15 cellular contexts compared by ENCODE assay signal in the genomic region with DNA sequence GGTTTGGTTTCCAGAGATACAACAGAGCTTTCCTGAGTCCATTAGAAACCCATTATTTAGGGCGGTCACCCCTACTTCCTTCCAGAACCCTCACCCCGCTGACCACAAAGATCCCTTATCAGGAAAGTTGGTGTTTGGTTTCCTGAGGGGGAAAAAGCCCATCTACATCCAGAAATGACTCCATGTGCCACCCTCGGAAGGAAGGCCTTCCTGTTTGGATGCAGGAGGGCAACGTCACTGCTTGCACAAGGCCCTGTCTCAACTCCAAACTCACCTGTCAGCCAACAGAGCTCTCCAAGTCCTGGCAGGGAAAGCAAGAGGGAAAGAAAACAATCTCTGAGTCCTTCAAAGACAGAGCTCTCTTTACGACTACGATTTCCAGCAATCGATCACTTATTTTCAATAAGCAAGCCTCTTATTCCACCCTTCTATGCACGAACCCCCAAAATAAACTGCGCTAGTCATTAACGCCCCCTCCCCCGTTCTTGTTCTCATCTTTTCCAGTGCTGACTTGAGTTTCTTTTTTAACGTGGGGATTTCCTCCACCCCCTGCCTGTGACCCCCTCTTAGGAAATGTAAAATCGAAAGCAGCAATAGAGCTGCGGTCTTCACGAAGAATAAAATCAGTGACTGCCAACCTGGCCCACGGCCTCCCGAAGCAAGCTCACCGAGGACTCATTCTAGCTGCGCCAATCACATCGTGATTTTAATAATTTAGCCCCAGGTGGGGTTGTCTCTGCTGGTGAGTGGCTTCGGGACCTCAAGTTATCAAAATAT. TPM values are rescaled to one million over a fixed set of nuclear protein-coding genes. Genes with fewer than 3 reads are reported as not detected.
DNase-seq lines count a peak whose midpoint lies in the region; ATAC-seq and TF ChIP-seq lines count a peak whose summit lies in the region.
"Had no signal": no experiment of that assay in that cellular context is flagged by ENCODE, and none has a peak within 500 bp of the region (broad histone marks: within the 10 kb centered on the region; RNA-seq: fewer than 3 reads in every experiment).

No MANE protein-coding gene starts in this region.

- no peaks in the 10 kb centered on the region for H3K79me2 ChIP-seq in GM23338 (replicated peaks; ENCODE audit: insufficient read depth)

- peaks cover 22% of the 10 kb centered on the region for H3K27me3 Mint-ChIP-seq in GM23338 (ENCODE audit: insufficient read depth, low read depth, poor library complexity)
- peaks cover 55 to 58% of the 10 kb centered on the region in 2 donors for H3K27me3 Mint-ChIP-seq in natural killer cell treated with Interleukin-12 subunit alpha and Interleukin-12 subunit beta and Interleukin-15 and Interleukin-18, amount 100 ng/mL, for 72 hours

- no peaks in the 10 kb centered on the region for H3K36me3 ChIP-seq in BLaER1 treated with 17β-estradiol and CSF1 and Interleukin-3, amounts not matched to agents 10 nM and 100 nM
- no peaks in the 10 kb centered on the region for H3K36me3 ChIP-seq in GM23338 (ENCODE audit: insufficient read depth)
- no peaks in the 10 kb centered on the region for H3K36me3 ChIP-seq in tibial nerve
- no peaks in the 10 kb centered on the region for H3K36me3 ChIP-seq in mucosa of descending colon (ENCODE audit: low read depth)

- WGBS in tibial nerve, 2 donors: 51 to 53% methylated on average over 21 of the region's 21 CpGs

- H3K27ac Mint-ChIP-seq in GM23338: peak overlapping the region; percentile 8; the same call in 1 of the 2 replicates
- H3K27ac Mint-ChIP-seq in natural killer cell treated with Interleukin-12 subunit alpha and Interleukin-12 subunit beta and Interleukin-15 and Interleukin-18, amount 100 ng/mL, for 72 hours: no peak overlapping the region
- H3K27ac Mint-ChIP-seq: CD14-positive monocyte; dendritic cell treated with granulocyte-macrophage colony-stimulating factor and Interleukin-4, amounts not matched to agents 40 ng/mL and 50 ng/mL, for 4 days had no signal

- peak overlapping the region in 9 of 11 experiments; percentile 22 to 68 (median 42); a peak in 15 of 22 replicates for H3K4me2 ChIP-seq in BLaER1 treated with 17β-estradiol and CSF1 and Interleukin-3, amounts not matched to agents 10 nM and 100 nM
- peak overlapping the region; percentile 70 for H3K4me2 ChIP-seq in GM23338

- no peak for TF ChIP-seq POLR2A in tibial nerve (IDR thresholded peaks at IDR 0.05)

- intact Hi-C loops in mucosa of descending colon (cut with DNase I, micrococcal nuclease): no loop called here

- peaks cover 0 to 6% (median 0%) of the 10 kb centered on the region in 11 experiments; a peak in 1 of 22 replicates for H3K27me3 ChIP-seq in BLaER1 treated with 17β-estradiol and CSF1 and Interleukin-3, amounts not matched to agents 10 nM and 100 nM
- H3K27me3 ChIP-seq in GM23338 (ENCODE audit: insufficient read depth) (0 out of 2 replicates have a peak, but pooled peaks cover 7% of the 10 kb centered on the region), tibial nerve (peaks cover 0 to 74% of the 10 kb centered on the region in 2 donors)

- no peak overlapping the region; a peak in 1 of 22 replicates for H3K27ac ChIP-seq in BLaER1 treated with 17β-estradiol and CSF1 and Interleukin-3, amounts not matched to agents 10 nM and 100 nM
- H3K27ac ChIP-seq in GM23338 (ENCODE audit: low read depth) (peak overlapping the region; percentile 26; the same call in 1 of the 2 replicates), tibial nerve (no peak overlapping the region)

- no peaks in the 10 kb centered on the region for H3F3A ChIP-seq in GM23338 (replicated peaks; ENCODE audit: low read depth)

- H3K9me3 Mint-ChIP-seq in GM23338: no peaks in the 10 kb centered on the region
- H3K9me3 Mint-ChIP-seq in natural killer cell treated with Interleukin-12 subunit alpha and Interleukin-12 subunit beta and Interleukin-15 and Interleukin-18, amount 100 ng/mL, for 72 hours: no peaks in the 10 kb centered on the region
- H3K9me3 Mint-ChIP-seq: dendritic cell treated with granulocyte-macrophage colony-stimulating factor and Interleukin-4, amounts not matched to agents 40 ng/mL and 50 ng/mL, for 4 days had no signal

- peak overlapping the region; percentile 19 for H2AFZ ChIP-seq in GM23338

- no peaks in the 10 kb centered on the region for H3K9me3 ChIP-seq in BLaER1 treated with 17β-estradiol and CSF1 and Interleukin-3, amounts not matched to agents 10 nM and 100 nM (replicated peaks in 1 of 11)
- H3K9me3 ChIP-seq in tibial nerve (no peaks in the 10 kb centered on the region), mucosa of descending colon (no peaks in the 10 kb centered on the region)

- TF ChIP-seq CTCF in GM23338 (conservative IDR thresholded peaks at IDR 0.05; ENCODE audit: low read depth in 2 of 2) (no peak), tibial nerve (IDR thresholded peaks at IDR 0.05) (no peak), mucosa of descending colon (IDR thresholded peaks at IDR 0.05) (no peak)

- no peaks in the 10 kb centered on the region; a peak in 1 of 22 replicates for H4K20me1 ChIP-seq in BLaER1 treated with 17β-estradiol and CSF1 and Interleukin-3, amounts not matched to agents 10 nM and 100 nM
- no peaks in the 10 kb centered on the region for H4K20me1 ChIP-seq in GM23338 (replicated peaks; ENCODE audit: insufficient read depth)

- H3K9me2 ChIP-seq in GM23338 (ENCODE audit: insufficient read depth): no peaks in the 10 kb centered on the region

- peaks cover 64% of the 10 kb centered on the region for H3K4me1 Mint-ChIP-seq in GM23338
- H3K4me1 Mint-ChIP-seq in natural killer cell treated with Interleukin-12 subunit alpha and Interleukin-12 subunit beta and Interleukin-15 and Interleukin-18, amount 100 ng/mL, for 72 hours (ENCODE audit: low read depth in 2 of 2): peaks cover 9 to 11% of the 10 kb centered on the region in 2 donors

- H3K9ac ChIP-seq in BLaER1 treated with 17β-estradiol and CSF1 and Interleukin-3, amounts not matched to agents 10 nM and 100 nM: no peak overlapping the region

- peak; percentile 11; the same call in 2 of the 3 replicates for ATAC-seq in GM23338
- ATAC-seq in natural killer cell treated with Interleukin-12 subunit alpha and Interleukin-12 subunit beta and Interleukin-15 and Interleukin-18, amount 100 ng/mL, for 72 hours: peak; percentile 50 to 69
- ATAC-seq in GM21367 (IDR thresholded peaks at IDR 0.05; ENCODE audit: unreplicated experiment): no peak
- no peak for ATAC-seq in mucosa of descending colon
- ATAC-seq in HG03457 (IDR thresholded peaks at IDR 0.05; ENCODE audit: unreplicated experiment): no peak
- ATAC-seq: naive thymus-derived CD4-positive, alpha-beta T cell had no signal

- no peak for DNase-seq in GM23338 (ENCODE audit: low spot score)
- peak; percentile 35 to 44 for DNase-seq in activated T-cell treated with anti-CD3 and anti-CD28 coated beads, Interleukin-2, amount 50 U/mL, for 48 hours
- no peak for DNase-seq in natural killer cell treated with Interleukin-12 subunit alpha and Interleukin-12 subunit beta and Interleukin-15 and Interleukin-18, amount 100 ng/mL, for 72 hours (ENCODE audit: low spot score)
- no peak for DNase-seq in tibial nerve (ENCODE audit: low spot score in 2 of 2)
- DNase-seq in mucosa of descending colon: no peak
- DNase-seq: activated gamma-delta T cell treated with Interleukin-2 at 50 U/mL for 16 hours; kidney glomerular epithelial cell; naive thymus-derived CD4-positive, alpha-beta T cell; NCI-H1930; OCI-M1 had no signal

- H3K4me1 ChIP-seq in BLaER1 treated with 17β-estradiol and CSF1 and Interleukin-3, amounts not matched to agents 10 nM and 100 nM: peaks cover 0 to 40% (median 26%) of the 10 kb centered on the region in 10 experiments; a peak in 14 of 20 replicates
- H3K4me1 ChIP-seq in GM23338 (ENCODE audit: insufficient read depth): peaks cover 43% of the 10 kb centered on the region
- peaks cover 0 to 7% (median 0%) of the 10 kb centered on the region in 4 donors for H3K4me1 ChIP-seq in tibial nerve
- H3K4me1 ChIP-seq in mucosa of descending colon (ENCODE audit: low read depth): no peaks in the 10 kb centered on the region

- peak overlapping the region; percentile 49 for H3K4me3 Mint-ChIP-seq in GM23338
- H3K4me3 Mint-ChIP-seq in natural killer cell treated with Interleukin-12 subunit alpha and Interleukin-12 subunit beta and Interleukin-15 and Interleukin-18, amount 100 ng/mL, for 72 hours: peak overlapping the region; percentile 70
- H3K4me3 Mint-ChIP-seq: dendritic cell treated with granulocyte-macrophage colony-stimulating factor and Interleukin-4, amounts not matched to agents 40 ng/mL and 50 ng/mL, for 4 days had no signal

- H3K4me3 ChIP-seq in BLaER1 treated with 17β-estradiol and CSF1 and Interleukin-3, amounts not matched to agents 10 nM and 100 nM: no peak overlapping the region
- H3K4me3 ChIP-seq in GM23338 (peak overlapping the region; percentile 29; the same call in 1 of the 2 replicates), tibial nerve (no peak overlapping the region), mucosa of descending colon (no peak overlapping the region)

- TF ChIP-seq EP300 in tibial nerve (IDR thresholded peaks at IDR 0.05): no peak

- no peaks in the 10 kb centered on the region; the same call in 2 of the 3 replicates for H3K36me3 Mint-ChIP-seq in GM23338 (ENCODE audit: low read depth)
- no peaks in the 10 kb centered on the region for H3K36me3 Mint-ChIP-seq in natural killer cell treated with Interleukin-12 subunit alpha and Interleukin-12 subunit beta and Interleukin-15 and Interleukin-18, amount 100 ng/mL, for 72 hours
- H3K36me3 Mint-ChIP-seq: CD14-positive monocyte; naive thymus-derived CD4-positive, alpha-beta T cell had no signal

TF ChIP-seq in GM23338, 12 proteins besides CTCF, POLR2A, EP300 and RAD21 (continues in another document):
- TF ChIP-seq POLR2AphosphoS5 (IDR thresholded peaks at IDR 0.05; ENCODE audit: low read depth) (no peak), STAT1 (IDR thresholded peaks at IDR 0.05; ENCODE audit: unreplicated experiment) (no peak)

RNA-seq across cellular contexts. Expression of gene NTNG2, which starts 35.7 kb away (rescaled TPM):
- 0.39 and 1.7 TPM in 2 replicates for total RNA-seq in GM23338 (2014; rRNA removed; shearing (Covaris generic))
- polyA plus RNA-seq in GM23338 (2016; fragmentation: Nextera tagmentation; extraction: Ambion mirVana): 0.42 and 0.99 TPM in 2 replicates
- 10 to 100 TPM in 1 of 2 donors, 1 to 10 TPM in 1; 8.3 to 11.5 TPM for total RNA-seq in natural killer cell treated with Interleukin-12 subunit alpha and Interleukin-12 subunit beta and Interleukin-15 and Interleukin-18, amount 100 ng/mL, for 72 hours
- total RNA-seq in tibial nerve (10 to 100 TPM in 1 of 4 donors, 1 to 10 TPM in 1, under 1 TPM in 2; 0.63 to 21.4 (median 1.0) TPM), mucosa of descending colon (under 1 TPM; 0.41 to 0.73 (median 0.43) TPM)

RNA-seq across cellular contexts. Expression of gene MED27, which starts 46.5 kb away (rescaled TPM):
- total RNA-seq in GM23338 (2014; rRNA removed; shearing (Covaris generic)): 18.4 and 35.0 TPM in 2 replicates
- polyA plus RNA-seq in GM23338 (2016; fragmentation: Nextera tagmentation; extraction: Ambion mirVana): 26.0 and 30.6 TPM in 2 replicates
- 10 to 100 TPM; 35.4 to 41.9 TPM for total RNA-seq in natural killer cell treated with Interleukin-12 subunit alpha and Interleukin-12 subunit beta and Interleukin-15 and Interleukin-18, amount 100 ng/mL, for 72 hours
- total RNA-seq in tibial nerve (10 to 100 TPM in 2 of 4 donors, 1 to 10 TPM in 2; 8.2 to 18.9 (median 11.8) TPM), mucosa of descending colon (10 to 100 TPM; 13.0 to 16.3 (median 14.4) TPM)

Comparison
In these comparisons a context has a peak if more than half of its experiments do, and no peak if none do; other contexts are left out.
1. ATAC-seq: peak in GM23338 (single experiment) and natural killer cell treated with Interleukin-12 subunit alpha and Interleukin-12 subunit beta and Interleukin-15 and Interleukin-18, amount 100 ng/mL, for 72 hours (2 of 2); none in GM21367 (single experiment), mucosa of descending colon (single experiment) and HG03457 (single experiment).
2. DNase-seq: peak in activated T-cell treated with anti-CD3 and anti-CD28 coated beads, Interleukin-2, amount 50 U/mL, for 48 hours (2 of 2); none in GM23338 (single experiment), natural killer cell treated with Interleukin-12 subunit alpha and Interleukin-12 subunit beta and Interleukin-15 and Interleukin-18, amount 100 ng/mL, for 72 hours (single experiment), tibial nerve (0 of 2) and mucosa of descending colon (0 of 3).